Comparison of ENCODE assay signal across 17 cellular contexts in genomic region chr6:56328366-56328765, GRCh38.
DNase-seq lines count a peak whose midpoint lies in the region; ATAC-seq, FAIRE-seq and TF ChIP-seq lines count a peak whose summit lies in the region.
"Had no signal": no experiment of that assay in that cellular context is flagged by ENCODE, and none has a peak within 500 bp of the region (broad histone marks: within the 10 kb centered on the region; RNA-seq: fewer than 3 reads in every experiment).

No MANE protein-coding gene starts in this region.

- no peaks in the 10 kb centered on the region for H3K27me3 Mint-ChIP-seq in activated T-cell treated with anti-CD3 and anti-CD28 coated beads, Interleukin-2, amount 50 U/mL, for 72 hours (ENCODE audit: low read depth)
- H3K27me3 Mint-ChIP-seq in CD8-positive, alpha-beta T cell (ENCODE audit: low read depth) = no peaks in the 10 kb centered on the region
- H3K27me3 Mint-ChIP-seq: CD4-positive, alpha-beta memory T cell had no signal

- no peaks in the 10 kb centered on the region for H3K9me3 Mint-ChIP-seq in activated T-cell treated with anti-CD3 and anti-CD28 coated beads, Interleukin-2, amount 50 U/mL, for 72 hours
- H3K9me3 Mint-ChIP-seq in CD8-positive, alpha-beta T cell = no peaks in the 10 kb centered on the region
- H3K9me3 Mint-ChIP-seq: CD14-positive monocyte had no signal

- H3K9me3 ChIP-seq in endothelial cell of umbilical vein (replicated peaks; ENCODE audit: control insufficient read depth, insufficient read depth, low read length) (no peaks in the 10 kb centered on the region), upper lobe of left lung (no peaks in the 10 kb centered on the region)
- H3K9me3 ChIP-seq in CD8-positive, alpha-beta T cell (ENCODE audit: low read length) = no peaks in the 10 kb centered on the region
- H3K9me3 ChIP-seq: BLaER1, HAP-1 had no signal

- H3K4me2 ChIP-seq in endothelial cell of umbilical vein (ENCODE audit: insufficient read depth, low read length) = peak overlapping the region; percentile 88

- H3K4me3 ChIP-seq in endothelial cell of umbilical vein (replicated peaks in 1 of 3; ENCODE audit: insufficient read depth in 1 of 3, low read depth in 1 of 3, low read length in 3 of 3) = no peak overlapping the region
- no peak overlapping the region for H3K4me3 ChIP-seq in upper lobe of left lung
- no peak overlapping the region for H3K4me3 ChIP-seq in CD8-positive, alpha-beta T cell (ENCODE audit: low read depth, low read length)
- H3K4me3 ChIP-seq: BLaER1, GM12878, GM23248, HAP-1 had no signal

- TF ChIP-seq POLR2A in endothelial cell of umbilical vein (IDR thresholded peaks at IDR 0.05; ENCODE audit: low read depth, low read length) (no peak), upper lobe of left lung (IDR thresholded peaks at IDR 0.05) (no peak)

- no peak for TF ChIP-seq CTCF in endothelial cell of umbilical vein (IDR thresholded peaks at IDR 0.05; ENCODE audit: extremely low read depth in 1 of 2, insufficient read depth in 1 of 2, low read depth in 1 of 2, low read length in 2 of 2)
- no peak for TF ChIP-seq CTCF in upper lobe of left lung (IDR thresholded peaks at IDR 0.05)
- TF ChIP-seq CTCF in CD8-positive, alpha-beta T cell (IDR thresholded peaks at IDR 0.05) = no peak

- TF ChIP-seq EP300 in upper lobe of left lung (IDR thresholded peaks at IDR 0.05) = no peak

- POLR2A ChIA-PET in endothelial cell of umbilical vein (lab: Charles Lee) = no interaction called here
- POLR2A ChIA-PET in CD8-positive, alpha-beta T cell (lab: Charles Lee) = no interaction called here

- no TSS peak for BruUV-seq in endothelial cell of umbilical vein (replicated peaks; lab: Mats Ljungman, UMichigan)

- peak overlapping the region; percentile 50 for H2AFZ ChIP-seq in endothelial cell of umbilical vein (ENCODE audit: low read depth, low read length)
- H2AFZ ChIP-seq: GM23248 had no signal

- H3K36me3 Mint-ChIP-seq in activated T-cell treated with anti-CD3 and anti-CD28 coated beads, Interleukin-2, amount 50 U/mL, for 72 hours (ENCODE audit: insufficient read depth in 2 of 2) = no peaks in the 10 kb centered on the region
- H3K36me3 Mint-ChIP-seq in CD8-positive, alpha-beta T cell = no peaks in the 10 kb centered on the region
- H3K36me3 Mint-ChIP-seq: CD14-positive monocyte; CD4-positive, alpha-beta memory T cell had no signal

- H3K27ac ChIP-seq in endothelial cell of umbilical vein (ENCODE audit: insufficient read depth, low read depth, low read length) (peak overlapping the region; percentile 60), upper lobe of left lung (peak overlapping the region in 3 of 4 donors; percentile 35 to 59 (median 48)), caudate nucleus (ENCODE audit: low read depth, low read length) (no peak overlapping the region)
- no peak overlapping the region for H3K27ac ChIP-seq in CD8-positive, alpha-beta T cell (ENCODE audit: low read depth, low read length)
- H3K27ac ChIP-seq: BLaER1, GM23248 had no signal

- ATAC-seq in activated T-cell treated with anti-CD3 and anti-CD28 coated beads, Interleukin-2, amount 50 U/mL, for 72 hours (replicated peaks in 1 of 2) = no peak
- no peak for ATAC-seq in upper lobe of left lung (ENCODE audit: low FRiP score in 2 of 2)
- no peak for ATAC-seq in CD8-positive, alpha-beta T cell
- ATAC-seq: GM12878, HepG2 had no signal

- no peaks in the 10 kb centered on the region for H3K4me1 Mint-ChIP-seq in activated T-cell treated with anti-CD3 and anti-CD28 coated beads, Interleukin-2, amount 50 U/mL, for 72 hours (ENCODE audit: low read depth)
- H3K4me1 Mint-ChIP-seq in CD8-positive, alpha-beta T cell (ENCODE audit: low read depth) = no peaks in the 10 kb centered on the region
- H3K4me1 Mint-ChIP-seq: CD14-positive monocyte; CD4-positive, alpha-beta memory T cell had no signal

- H3K36me3 ChIP-seq in endothelial cell of umbilical vein (ENCODE audit: control insufficient read depth in 2 of 2, extremely low read depth in 1 of 2, insufficient read depth in 2 of 2, low read length in 2 of 2) (no peaks in the 10 kb centered on the region), upper lobe of left lung (no peaks in the 10 kb centered on the region)
- no peaks in the 10 kb centered on the region for H3K36me3 ChIP-seq in CD8-positive, alpha-beta T cell (ENCODE audit: insufficient read depth, low read length)
- H3K36me3 ChIP-seq: BLaER1, HAP-1 had no signal

- H3K4me3 Mint-ChIP-seq in activated T-cell treated with anti-CD3 and anti-CD28 coated beads, Interleukin-2, amount 50 U/mL, for 72 hours = no peak overlapping the region
- H3K4me3 Mint-ChIP-seq in CD8-positive, alpha-beta T cell = no peak overlapping the region
- H3K4me3 Mint-ChIP-seq: CD14-positive monocyte; CD4-positive, alpha-beta memory T cell had no signal

- H4K20me1 ChIP-seq in endothelial cell of umbilical vein (replicated peaks; ENCODE audit: control insufficient read depth, extremely low read depth, insufficient read depth, low read length) = no peaks in the 10 kb centered on the region
- H4K20me1 ChIP-seq: BLaER1 had no signal

- peak overlapping the region; percentile 24 for H3K27ac Mint-ChIP-seq in activated T-cell treated with anti-CD3 and anti-CD28 coated beads, Interleukin-2, amount 50 U/mL, for 72 hours
- no peak overlapping the region for H3K27ac Mint-ChIP-seq in CD8-positive, alpha-beta T cell
- H3K27ac Mint-ChIP-seq: CD14-positive monocyte; CD4-positive, alpha-beta memory T cell had no signal

- DNase-seq in activated T-cell treated with anti-CD3 and anti-CD28 coated beads, Interleukin-2, amount 50 U/mL, for 72 hours = no peak
- DNase-seq in activated T-cell treated with anti-CD3 and anti-CD28 coated beads, Interleukin-2, amount 50 U/mL, for 1 hour = no peak
- DNase-seq in endothelial cell of umbilical vein (ENCODE audit: low read depth, low spot score) = peak; percentile 85
- no peak for DNase-seq in upper lobe of left lung
- no peak for DNase-seq in CD8-positive, alpha-beta T cell
- DNase-seq in caudate nucleus (lab: John Stamatoyannopoulos, UW) = no peak
- no peak for DNase-seq in hepatic stellate cell (ENCODE audit: low spot score)
- DNase-seq: 8988T; Calu3; CD4-positive, alpha-beta memory T cell; DMS79 treated with DMSO at 0.1 percent for 48 hours; GM23248 had no signal

- peak overlapping the region; percentile 16 for H3K9ac ChIP-seq in endothelial cell of umbilical vein (replicated peaks; ENCODE audit: extremely low read depth, insufficient read depth, low read length)
- H3K9ac ChIP-seq: BLaER1, GM23248 had no signal

- dilution Hi-C loops in endothelial cell of umbilical vein (cut with MboI; ENCODE audit: extremely low pct_ligation_motif_present, low sequenced_read_pairs) = no loop called here

- no peaks in the 10 kb centered on the region for H3K27me3 ChIP-seq in endothelial cell of umbilical vein (ENCODE audit: control insufficient read depth in 2 of 2, insufficient read depth in 2 of 2, low read length in 2 of 2)
- H3K27me3 ChIP-seq in upper lobe of left lung = no peaks in the 10 kb centered on the region
- no peaks in the 10 kb centered on the region for H3K27me3 ChIP-seq in CD8-positive, alpha-beta T cell (ENCODE audit: insufficient read depth, low read length)
- H3K27me3 ChIP-seq: BLaER1 had no signal

- H3K4me1 ChIP-seq in endothelial cell of umbilical vein (ENCODE audit: control insufficient read depth, extremely low read depth, insufficient read depth, low read length) (peaks cover 20% of the 10 kb centered on the region), upper lobe of left lung (no peaks in the 10 kb centered on the region)
- H3K4me1 ChIP-seq in CD8-positive, alpha-beta T cell (ENCODE audit: insufficient read depth, low read length) = no peaks in the 10 kb centered on the region
- H3K4me1 ChIP-seq: HAP-1 had no signal

- no peaks in the 10 kb centered on the region for H3K9me1 ChIP-seq in endothelial cell of umbilical vein (replicated peaks; ENCODE audit: control insufficient read depth, extremely low read depth, insufficient read depth, low read length)

- no peak for FAIRE-seq in endothelial cell of umbilical vein (lab: Jason Lieb, UNC)
- FAIRE-seq: GM12878, HepG2 had no signal

- CTCF ChIA-PET in endothelial cell of umbilical vein (lab: Charles Lee) = interaction anchor here (1.5 to 2.3 kb wide), 3 partner anchors 14 to 266 kb away, joined by 8 to 18 read pairs (median 10); no protein-coding TSS in a partner anchor
- CTCF ChIA-PET in CD8-positive, alpha-beta T cell (lab: Charles Lee) = no interaction called here

- intact Hi-C loops in endothelial cell of umbilical vein (cut with micrococcal nuclease) = no loop called here
- intact Hi-C loops in CD8-positive, alpha-beta T cell (cut with DNase I, micrococcal nuclease) = no loop called here

- H3K79me2 ChIP-seq in endothelial cell of umbilical vein (ENCODE audit: control insufficient read depth, insufficient read depth, low read length) = no peaks in the 10 kb centered on the region

TF ChIP-seq in endothelial cell of umbilical vein, 7 proteins besides CTCF, POLR2A, EP300 and RAD21:
- TF ChIP-seq EZH2 (IDR thresholded peaks at IDR 0.05; ENCODE audit: borderline replicate concordance, low read depth, low read length, severe bottlenecking) = no peak
- no peak for TF ChIP-seq POLR2AphosphoS5 (IDR thresholded peaks at IDR 0.05; ENCODE audit: insufficient read depth, low read depth, low read length)
- TF ChIP-seq GATA2 (IDR thresholded peaks at IDR 0.05; ENCODE audit: insufficient read depth, insufficient read length, low read depth, low read length) = no peak
- TF ChIP-seq, protein P1, sequence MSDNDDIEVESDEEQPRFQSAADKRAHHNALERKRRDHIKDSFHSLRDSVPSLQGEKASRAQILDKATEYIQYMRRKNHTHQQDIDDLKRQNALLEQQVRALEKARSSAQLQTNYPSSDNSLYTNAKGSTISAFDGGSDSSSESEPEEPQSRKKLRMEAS (IDR thresholded peaks at IDR 0.05; ENCODE audit: insufficient read depth, insufficient read length) = no peak
- peak; percentile 24 for TF ChIP-seq JUN (IDR thresholded peaks at IDR 0.05; ENCODE audit: borderline replicate concordance, insufficient read depth, insufficient read length, low read depth)

Comparison
In these comparisons a context has a peak if more than half of its experiments do, and no peak if none do; other contexts are left out.
1. H3K27ac ChIP-seq: peak in endothelial cell of umbilical vein (single experiment) and upper lobe of left lung (3 of 4); none in CD8-positive, alpha-beta T cell (single experiment) and caudate nucleus (single experiment).